19 cellular contexts compared by ENCODE assay signal in the genomic region with DNA sequence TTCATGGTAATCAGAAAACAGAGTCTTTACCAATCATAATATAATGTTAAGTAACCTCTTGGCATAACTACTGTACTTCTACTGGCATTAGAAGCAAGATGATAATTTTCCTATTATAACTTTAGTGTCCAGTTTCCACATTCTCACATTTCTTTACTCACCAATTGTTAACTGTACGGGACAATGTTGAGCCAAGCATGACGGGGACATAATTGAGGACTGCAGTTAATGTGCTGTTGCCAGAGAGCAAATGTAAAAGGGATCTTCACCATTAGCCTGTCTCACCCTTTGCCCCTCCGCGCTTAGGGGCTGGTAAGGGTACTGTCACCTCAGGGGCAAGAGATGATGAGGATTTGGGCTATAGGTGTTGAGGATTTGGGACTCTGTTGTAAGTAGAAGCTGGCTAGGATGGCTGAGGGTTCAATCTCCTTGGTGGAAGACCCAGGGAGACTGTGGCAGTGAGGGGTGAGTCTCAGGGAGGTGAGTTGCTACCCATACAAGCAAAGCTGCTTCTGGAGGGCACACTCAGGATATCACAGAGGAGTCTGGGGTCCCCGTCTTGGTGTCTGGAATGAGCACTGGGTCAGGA. TPM values are rescaled to one million over a fixed set of nuclear protein-coding genes. Genes with fewer than 3 reads are reported as not detected.
DNase-seq lines count a peak whose midpoint lies in the region; ATAC-seq, FAIRE-seq and TF ChIP-seq lines count a peak whose summit lies in the region.
"Had no signal": no experiment of that assay in that cellular context is flagged by ENCODE, and none has a peak within 500 bp of the region (broad histone marks: within the 10 kb centered on the region; RNA-seq: fewer than 3 reads in every experiment).

No MANE protein-coding gene starts in this region.

- H3K27me3 ChIP-seq in astrocyte (ENCODE audit: insufficient read depth, low read length) = no peaks in the 10 kb centered on the region
- H3K27me3 ChIP-seq: foreskin keratinocyte, MG63, suprapubic skin had no signal

- ATAC-seq in activated T-cell treated with anti-CD3 and anti-CD28 coated beads, Interleukin-2, amount 50 U/mL, for 4 hours = no peak
- ATAC-seq in HG03520 (IDR thresholded peaks at IDR 0.05; ENCODE audit: unreplicated experiment) = no peak
- ATAC-seq: foreskin keratinocyte, left colon had no signal

- no peaks in the 10 kb centered on the region for H4K20me1 ChIP-seq in astrocyte (ENCODE audit: insufficient read depth, low read length)

- peaks cover 7% of the 10 kb centered on the region for H3K9me3 Mint-ChIP-seq in activated T-cell treated with anti-CD3 and anti-CD28 coated beads, Interleukin-2, amount 50 U/mL, for 24 hours
- peaks cover 6% of the 10 kb centered on the region for H3K9me3 Mint-ChIP-seq in activated T-cell treated with anti-CD3 and anti-CD28 coated beads, Interleukin-2, amount 50 U/mL, for 4 hours
- H3K9me3 Mint-ChIP-seq in astrocyte (ENCODE audit: unreplicated experiment) (peaks cover 1% of the 10 kb centered on the region), neural crest cell (peaks cover 2% of the 10 kb centered on the region)

- H3K27ac Mint-ChIP-seq in activated T-cell treated with anti-CD3 and anti-CD28 coated beads, Interleukin-2, amount 50 U/mL, for 24 hours = peak overlapping the region; percentile 96
- H3K27ac Mint-ChIP-seq in astrocyte (ENCODE audit: unreplicated experiment) (peak overlapping the region; percentile 100), neural crest cell (ENCODE audit: unreplicated experiment) (peak overlapping the region; percentile 63)

- no peak overlapping the region for H2AFZ ChIP-seq in astrocyte (ENCODE audit: low read depth, low read length)

- no peak overlapping the region for H3K4me3 ChIP-seq in astrocyte (ENCODE audit: insufficient read depth, low read depth, low read length)
- H3K4me3 ChIP-seq: suprapubic skin had no signal

- H3K4me2 ChIP-seq in astrocyte (ENCODE audit: low read length) = no peak overlapping the region

- H3K9ac ChIP-seq in astrocyte (ENCODE audit: low read length) = no peak overlapping the region

- H3K4me3 Mint-ChIP-seq in activated T-cell treated with anti-CD3 and anti-CD28 coated beads, Interleukin-2, amount 50 U/mL, for 24 hours = no peak overlapping the region
- H3K4me3 Mint-ChIP-seq in activated T-cell treated with anti-CD3 and anti-CD28 coated beads, Interleukin-2, amount 50 U/mL, for 4 hours = no peak overlapping the region
- H3K4me3 Mint-ChIP-seq in astrocyte (ENCODE audit: unreplicated experiment) (no peak overlapping the region), neural crest cell (no peak overlapping the region)

- H3K4me1 ChIP-seq in astrocyte (ENCODE audit: insufficient read depth, low read length) = peaks cover 10% of the 10 kb centered on the region

- H3K36me3 Mint-ChIP-seq in activated T-cell treated with anti-CD3 and anti-CD28 coated beads, Interleukin-2, amount 50 U/mL, for 24 hours (ENCODE audit: low read depth) = peaks cover 8% of the 10 kb centered on the region
- no peaks in the 10 kb centered on the region for H3K36me3 Mint-ChIP-seq in activated T-cell treated with anti-CD3 and anti-CD28 coated beads, Interleukin-2, amount 50 U/mL, for 4 hours (ENCODE audit: insufficient read depth)
- H3K36me3 Mint-ChIP-seq in astrocyte (ENCODE audit: low read depth, unreplicated experiment) = no peaks in the 10 kb centered on the region
- H3K36me3 Mint-ChIP-seq in neural crest cell (ENCODE audit: low read depth) = no peaks in the 10 kb centered on the region

- FAIRE-seq in astrocyte (lab: Jason Lieb, UNC) = no peak

- peaks cover 66% of the 10 kb centered on the region for H3K4me1 Mint-ChIP-seq in activated T-cell treated with anti-CD3 and anti-CD28 coated beads, Interleukin-2, amount 50 U/mL, for 24 hours (ENCODE audit: low read depth)
- peaks cover 58% of the 10 kb centered on the region for H3K4me1 Mint-ChIP-seq in activated T-cell treated with anti-CD3 and anti-CD28 coated beads, Interleukin-2, amount 50 U/mL, for 4 hours (ENCODE audit: low read depth)
- H3K4me1 Mint-ChIP-seq in astrocyte (ENCODE audit: low read depth, unreplicated experiment) (peaks cover 28% of the 10 kb centered on the region), neural crest cell (no peaks in the 10 kb centered on the region)

- no peaks in the 10 kb centered on the region for H3K27me3 Mint-ChIP-seq in activated T-cell treated with anti-CD3 and anti-CD28 coated beads, Interleukin-2, amount 50 U/mL, for 24 hours
- H3K27me3 Mint-ChIP-seq in activated T-cell treated with anti-CD3 and anti-CD28 coated beads, Interleukin-2, amount 50 U/mL, for 4 hours (ENCODE audit: low read depth) = no peaks in the 10 kb centered on the region
- peaks cover 4% of the 10 kb centered on the region for H3K27me3 Mint-ChIP-seq in astrocyte (ENCODE audit: low read depth, unreplicated experiment)
- H3K27me3 Mint-ChIP-seq in neural crest cell (ENCODE audit: low read depth) = peaks cover 37% of the 10 kb centered on the region

- H3K36me3 ChIP-seq in KOPT-K1 (ENCODE audit: insufficient read depth, low read length) = no peaks in the 10 kb centered on the region
- H3K36me3 ChIP-seq in astrocyte (ENCODE audit: insufficient read depth, low read length) = no peaks in the 10 kb centered on the region
- H3K36me3 ChIP-seq: MG63, suprapubic skin had no signal

- H3K9me3 ChIP-seq in KOPT-K1 (ENCODE audit: insufficient read depth, low read length, poor library complexity, severe bottlenecking) (peaks cover 13% of the 10 kb centered on the region), astrocyte (ENCODE audit: insufficient read depth, low read depth, low read length) (no peaks in the 10 kb centered on the region)
- H3K9me3 ChIP-seq: suprapubic skin had no signal

- H3K27ac ChIP-seq in KOPT-K1 (ENCODE audit: low read depth, low read length, poor library complexity, severe bottlenecking) (peak overlapping the region; percentile 27), astrocyte (ENCODE audit: low read depth, low read length) (no peak overlapping the region)
- H3K27ac ChIP-seq: foreskin keratinocyte, suprapubic skin had no signal

- TF ChIP-seq CTCF in astrocyte (IDR thresholded peaks at IDR 0.05; ENCODE audit: insufficient read depth, low read depth, low read length) = no peak
- no peak for TF ChIP-seq CTCF in neural crest cell (conservative IDR thresholded peaks at IDR 0.05)

- no peak for DNase-seq in activated T-cell treated with anti-CD3 and anti-CD28 coated beads, Interleukin-2, amount 50 U/mL, for 24 hours
- DNase-seq in activated T-cell treated with anti-CD3 and anti-CD28 coated beads, Interleukin-2, amount 50 U/mL, for 4 hours = no peak
- DNase-seq in astrocyte (ENCODE audit: low read depth) (no peak), neural crest cell (ENCODE audit: low read depth, low spot score) (no peak), NCI-H2227 (lab: John Stamatoyannopoulos, UW; ENCODE audit: unreplicated experiment) (no peak), activated gamma-delta T cell (lab: John Stamatoyannopoulos, UW) (no peak)
- DNase-seq: activated CD4-positive, CD25-positive, alpha-beta regulatory T cell; anterior cingulate cortex; foreskin keratinocyte; left colon; MG63; NCI-H1694; NCI-H226; SHP77; stimulated activated CD4-positive, alpha-beta T cell treated with anti-CD3 and anti-CD28 coated beads, Interleukin-2, amount 100 ng/mL, for 48 hours had no signal

- H3K79me2 ChIP-seq in astrocyte (ENCODE audit: insufficient read depth, low read length) = no peaks in the 10 kb centered on the region

RNA-seq across cellular contexts. Expression of gene IL1RL1, which starts 54.4 kb away (rescaled TPM):
- total RNA-seq in activated T-cell treated with anti-CD3 and anti-CD28 coated beads, Interleukin-2, amount 50 U/mL, for 4 hours = under 1 TPM; 0.26 to 0.58 (median 0.38) TPM
- total RNA-seq in astrocyte (0.27 TPM in 1 of 2 replicates, not detected in the other), neural crest cell (not detected in 2 replicates)
- total RNA-seq: osteocyte had no signal
